In the genomic region with DNA sequence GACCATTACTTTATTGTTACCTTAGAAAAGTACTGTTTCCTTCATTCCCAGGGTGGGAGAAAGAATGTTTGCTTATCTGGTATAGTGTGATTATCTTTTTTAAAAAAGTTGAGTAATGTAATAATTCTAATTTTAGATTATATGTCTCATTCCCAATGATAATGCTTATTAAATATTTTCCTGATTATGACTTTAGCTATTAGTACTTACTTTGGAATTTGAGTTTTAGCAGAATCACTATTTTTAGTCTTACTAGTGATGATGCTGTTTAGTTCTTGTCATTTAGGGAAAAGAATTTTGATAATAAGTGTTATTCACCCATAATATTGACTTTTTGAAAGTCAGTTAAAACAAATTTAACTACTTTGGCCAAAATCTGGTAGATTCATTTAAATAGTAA, we compare ENCODE assay signal across 1 cellular context.
TF ChIP-seq lines count a peak whose summit lies in the region.

No MANE protein-coding gene starts in this region.

TF ChIP-seq in SK-N-SH, 30 proteins besides CTCF, POLR2A, EP300 and RAD21 (continued from another document):
- TF ChIP-seq, protein P1, sequence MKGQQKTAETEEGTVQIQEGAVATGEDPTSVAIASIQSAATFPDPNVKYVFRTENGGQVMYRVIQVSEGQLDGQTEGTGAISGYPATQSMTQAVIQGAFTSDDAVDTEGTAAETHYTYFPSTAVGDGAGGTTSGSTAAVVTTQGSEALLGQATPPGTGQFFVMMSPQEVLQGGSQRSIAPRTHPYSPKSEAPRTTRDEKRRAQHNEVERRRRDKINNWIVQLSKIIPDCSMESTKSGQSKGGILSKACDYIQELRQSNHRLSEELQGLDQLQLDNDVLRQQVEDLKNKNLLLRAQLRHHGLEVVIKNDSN (IDR thresholded peaks at IDR 0.05; ENCODE audit: borderline replicate concordance, low read depth) = no peak
- no peak for TF ChIP-seq TAF1 (IDR thresholded peaks at IDR 0.05; ENCODE audit: borderline replicate concordance, low read depth, low read length)
- no peak for TF ChIP-seq YY1 (IDR thresholded peaks at IDR 0.05; ENCODE audit: low read depth)
- TF ChIP-seq FOSL2 (IDR thresholded peaks at IDR 0.05; ENCODE audit: borderline replicate concordance, low read depth) = no peak
- no peak for TF ChIP-seq RCOR1 (IDR thresholded peaks at IDR 0.05; ENCODE audit: low read length)
- no peak for TF ChIP-seq EZH2phosphoT487 (IDR thresholded peaks at IDR 0.05; ENCODE audit: borderline replicate concordance, low read depth)
- no peak for TF ChIP-seq NRF1 (IDR thresholded peaks at IDR 0.05; ENCODE audit: low read depth, low read length)
- TF ChIP-seq, protein P2, sequence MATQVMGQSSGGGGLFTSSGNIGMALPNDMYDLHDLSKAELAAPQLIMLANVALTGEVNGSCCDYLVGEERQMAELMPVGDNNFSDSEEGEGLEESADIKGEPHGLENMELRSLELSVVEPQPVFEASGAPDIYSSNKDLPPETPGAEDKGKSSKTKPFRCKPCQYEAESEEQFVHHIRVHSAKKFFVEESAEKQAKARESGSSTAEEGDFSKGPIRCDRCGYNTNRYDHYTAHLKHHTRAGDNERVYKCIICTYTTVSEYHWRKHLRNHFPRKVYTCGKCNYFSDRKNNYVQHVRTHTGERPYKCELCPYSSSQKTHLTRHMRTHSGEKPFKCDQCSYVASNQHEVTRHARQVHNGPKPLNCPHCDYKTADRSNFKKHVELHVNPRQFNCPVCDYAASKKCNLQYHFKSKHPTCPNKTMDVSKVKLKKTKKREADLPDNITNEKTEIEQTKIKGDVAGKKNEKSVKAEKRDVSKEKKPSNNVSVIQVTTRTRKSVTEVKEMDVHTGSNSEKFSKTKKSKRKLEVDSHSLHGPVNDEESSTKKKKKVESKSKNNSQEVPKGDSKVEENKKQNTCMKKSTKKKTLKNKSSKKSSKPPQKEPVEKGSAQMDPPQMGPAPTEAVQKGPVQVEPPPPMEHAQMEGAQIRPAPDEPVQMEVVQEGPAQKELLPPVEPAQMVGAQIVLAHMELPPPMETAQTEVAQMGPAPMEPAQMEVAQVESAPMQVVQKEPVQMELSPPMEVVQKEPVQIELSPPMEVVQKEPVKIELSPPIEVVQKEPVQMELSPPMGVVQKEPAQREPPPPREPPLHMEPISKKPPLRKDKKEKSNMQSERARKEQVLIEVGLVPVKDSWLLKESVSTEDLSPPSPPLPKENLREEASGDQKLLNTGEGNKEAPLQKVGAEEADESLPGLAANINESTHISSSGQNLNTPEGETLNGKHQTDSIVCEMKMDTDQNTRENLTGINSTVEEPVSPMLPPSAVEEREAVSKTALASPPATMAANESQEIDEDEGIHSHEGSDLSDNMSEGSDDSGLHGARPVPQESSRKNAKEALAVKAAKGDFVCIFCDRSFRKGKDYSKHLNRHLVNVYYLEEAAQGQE (IDR thresholded peaks at IDR 0.05; ENCODE audit: low read depth, low read length) = no peak
- TF ChIP-seq, protein P3, sequence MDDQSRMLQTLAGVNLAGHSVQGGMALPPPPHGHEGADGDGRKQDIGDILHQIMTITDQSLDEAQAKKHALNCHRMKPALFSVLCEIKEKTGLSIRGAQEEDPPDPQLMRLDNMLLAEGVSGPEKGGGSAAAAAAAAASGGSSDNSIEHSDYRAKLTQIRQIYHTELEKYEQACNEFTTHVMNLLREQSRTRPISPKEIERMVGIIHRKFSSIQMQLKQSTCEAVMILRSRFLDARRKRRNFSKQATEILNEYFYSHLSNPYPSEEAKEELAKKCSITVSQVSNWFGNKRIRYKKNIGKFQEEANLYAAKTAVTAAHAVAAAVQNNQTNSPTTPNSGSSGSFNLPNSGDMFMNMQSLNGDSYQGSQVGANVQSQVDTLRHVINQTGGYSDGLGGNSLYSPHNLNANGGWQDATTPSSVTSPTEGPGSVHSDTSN (IDR thresholded peaks at IDR 0.05) = no peak
- no peak for TF ChIP-seq MXI1 (IDR thresholded peaks at IDR 0.05; ENCODE audit: low read depth, low read length)
- no peak for TF ChIP-seq ELF1 (IDR thresholded peaks at IDR 0.05)
- no peak for TF ChIP-seq SMC3 (IDR thresholded peaks at IDR 0.05; ENCODE audit: low read depth, low read length)
- TF ChIP-seq GABPA (IDR thresholded peaks at IDR 0.05; ENCODE audit: low read depth) = no peak
